Comparison of ENCODE assay signal across 1 cellular context in genomic region chr20:32945710-32946221, GRCh38.
TF ChIP-seq lines count a peak whose summit lies in the region.

No MANE protein-coding gene starts in this region.

TF ChIP-seq in HCT116, 20 proteins besides CTCF, POLR2A, EP300 and RAD21 (continued from another document):
- no peak for TF ChIP-seq ATF3 (IDR thresholded peaks at IDR 0.05)
- no peak for TF ChIP-seq EZH2 (IDR thresholded peaks at IDR 0.05)
- no peak for TF ChIP-seq SP1 (IDR thresholded peaks at IDR 0.05; ENCODE audit: low read depth)
- no peak for TF ChIP-seq TCF7L2 (IDR thresholded peaks at IDR 0.05; ENCODE audit: borderline replicate concordance, extremely low read depth, insufficient read depth, insufficient read length)
- TF ChIP-seq EGR1 (IDR thresholded peaks at IDR 0.05; ENCODE audit: low read depth), result no peak
- no peak for TF ChIP-seq YY1 (IDR thresholded peaks at IDR 0.05; ENCODE audit: extremely low read depth, insufficient replicate concordance, low read depth, low read length)
- no peak for TF ChIP-seq EZH2phosphoT487 (IDR thresholded peaks at IDR 0.05; ENCODE audit: borderline replicate concordance)
- no peak for TF ChIP-seq ZFX (IDR thresholded peaks at IDR 0.05)
- no peak for TF ChIP-seq ZBTB33 (IDR thresholded peaks at IDR 0.05; ENCODE audit: extremely low read depth, insufficient replicate concordance, low read length)
- no peak for TF ChIP-seq JUND (IDR thresholded peaks at IDR 0.05)
